Comparison of ENCODE assay signal across 14 cellular contexts in genomic region chr6:170124150-170124549, GRCh38.
DNase-seq lines count a peak whose midpoint lies in the region; ATAC-seq and TF ChIP-seq lines count a peak whose summit lies in the region.
"Had no signal": no experiment of that assay in that cellular context is flagged by ENCODE, and none has a peak within 500 bp of the region (broad histone marks: within the 10 kb centered on the region; RNA-seq: fewer than 3 reads in every experiment).

No MANE protein-coding gene starts in this region.

- H3K36me3 ChIP-seq in SK-N-SH (replicated peaks in 1 of 2; ENCODE audit: control insufficient read depth in 1 of 2, insufficient read depth in 2 of 2, low read length in 1 of 2): no peaks in the 10 kb centered on the region
- H3K36me3 ChIP-seq in tibial nerve: no peaks in the 10 kb centered on the region

- H3F3A ChIP-seq in SK-N-SH (replicated peaks; ENCODE audit: insufficient read depth): no peaks in the 10 kb centered on the region

- H3K4me1 ChIP-seq in SK-N-SH (ENCODE audit: control insufficient read depth in 1 of 2, insufficient read depth in 2 of 2, low read depth in 1 of 2, low read length in 1 of 2) (peaks cover 0 to 22% of the 10 kb centered on the region in 2 experiments; a peak in 2 of 4 replicates), tibial nerve (peaks cover 0 to 4% (median 0%) of the 10 kb centered on the region in 4 donors)

- peak in 1 of 2 experiments; percentile 66; a peak in 1 of 4 replicates for TF ChIP-seq EP300 in SK-N-SH (IDR thresholded peaks at IDR 0.05; ENCODE audit: borderline replicate concordance in 1 of 2, low read depth in 1 of 2, low read length in 1 of 2)
- TF ChIP-seq EP300 in tibial nerve (IDR thresholded peaks at IDR 0.05): no peak

- H4K20me1 ChIP-seq in SK-N-SH (ENCODE audit: insufficient read depth): no peaks in the 10 kb centered on the region

- DNase-seq in SK-N-SH (peak; percentile 79), left lobe of liver (ENCODE audit: low spot score) (peak; percentile 22), medulla oblongata (ENCODE audit: extremely low spot score) (no peak), tibial nerve (ENCODE audit: low spot score in 2 of 2) (no peak)
- DNase-seq in stimulated activated CD8-positive, alpha-beta memory T cell treated with anti-CD3 and anti-CD28 coated beads, Interleukin-4, amount 100 ng/mL, for 48 hours: peak; percentile 12
- DNase-seq: CD4-positive, alpha-beta T cell; KG1; NCI-H1048; NCI-H1436 treated with DMSO at 0.1 percent for 48 hours; NCI-H774; PC-9 had no signal

- H3K9ac ChIP-seq in SK-N-SH: no peak overlapping the region

- H3K27me3 ChIP-seq in SK-N-SH (ENCODE audit: insufficient read depth) (no peaks in the 10 kb centered on the region), tibial nerve (no peaks in the 10 kb centered on the region)

- H3K4me3 ChIP-seq in SK-N-SH (ENCODE audit: low read depth in 2 of 2, low read length in 1 of 2) (no peak overlapping the region), tibial nerve (no peak overlapping the region)
- H3K4me3 ChIP-seq: PC-9 had no signal

- no peak; the same call in 1 of the 2 replicates for TF ChIP-seq RAD21 in SK-N-SH (IDR thresholded peaks at IDR 0.05; ENCODE audit: low read length)

- no peak overlapping the region for H3K4me2 ChIP-seq in SK-N-SH
- H3K4me2 ChIP-seq: PC-9 had no signal

- peaks cover 6% of the 10 kb centered on the region; the same call in 1 of the 2 replicates for H3K9me3 ChIP-seq in SK-N-SH
- H3K9me3 ChIP-seq in tibial nerve: peaks cover 0 to 30% (median 15%) of the 10 kb centered on the region in 4 donors

- H2AFZ ChIP-seq in SK-N-SH (ENCODE audit: low read depth): no peak overlapping the region
- H2AFZ ChIP-seq: PC-9 had no signal

- TF ChIP-seq POLR2A in tibial nerve (IDR thresholded peaks at IDR 0.05): no peak

- no peak for TF ChIP-seq CTCF in C4-2B (conservative IDR thresholded peaks at IDR 0.05)
- no peak for TF ChIP-seq CTCF in SK-N-SH (IDR thresholded peaks at IDR 0.05)
- no peak for TF ChIP-seq CTCF in tibial nerve (IDR thresholded peaks at IDR 0.05)

- H3K9me2 ChIP-seq in SK-N-SH: no peaks in the 10 kb centered on the region

- no peaks in the 10 kb centered on the region for H3K79me2 ChIP-seq in SK-N-SH (ENCODE audit: insufficient read depth)

- WGBS in SK-N-SH (ENCODE audit: low lambda C conversion rate): 10% methylated on average over 2 of the region's 2 CpGs
- WGBS in tibial nerve, 2 donors: 82 to 97% methylated on average over 2 of the region's 2 CpGs

- POLR2A ChIA-PET in SK-N-SH (lab: Yijun Ruan, JAX): no interaction called here

- CTCF ChIA-PET in SK-N-SH (lab: Yijun Ruan, JAX): no interaction called here

- ATAC-seq in left lobe of liver (no peak), GM21381 (IDR thresholded peaks at IDR 0.05; ENCODE audit: unreplicated experiment) (no peak)
- ATAC-seq: HepG2 had no signal

- H3K27ac ChIP-seq in C4-2B (peak overlapping the region; percentile 61), SK-N-SH (ENCODE audit: low read depth in 2 of 2, low read length in 1 of 2) (peak overlapping the region in 1 of 2 experiments; percentile 60; a peak in 2 of 4 replicates), tibial nerve (no peak overlapping the region)
- H3K27ac ChIP-seq: PC-9 had no signal

TF ChIP-seq in SK-N-SH, 30 proteins besides CTCF, POLR2A, EP300 and RAD21:
- TF ChIP-seq JUND (IDR thresholded peaks at IDR 0.05) (no peak), SIN3A (IDR thresholded peaks at IDR 0.05; ENCODE audit: borderline replicate concordance, low read depth, low read length) (no peak), RFX5 (IDR thresholded peaks at IDR 0.05; ENCODE audit: low read length) (no peak), USF2 (IDR thresholded peaks at IDR 0.05; ENCODE audit: borderline replicate concordance, low read depth, low read length) (no peak), GATA2 (CRISPR knock-in tag; IDR thresholded peaks at IDR 0.05) (peak; percentile 42; the same call in 1 of the 2 replicates), FOXJ3 (CRISPR knock-in tag; IDR thresholded peaks at IDR 0.05) (peak; percentile 47; the same call in 1 of the 2 replicates), MEF2A (IDR thresholded peaks at IDR 0.05; ENCODE audit: borderline replicate concordance, low read depth) (no peak), MAX (IDR thresholded peaks at IDR 0.05; ENCODE audit: low read depth) (no peak), POLR2AphosphoS5 (IDR thresholded peaks at IDR 0.05; ENCODE audit: low read depth, low read length) (no peak), YY1 (IDR thresholded peaks at IDR 0.05; ENCODE audit: low read depth) (no peak), ELF1 (IDR thresholded peaks at IDR 0.05) (no peak), NRF1 (IDR thresholded peaks at IDR 0.05; ENCODE audit: low read depth, low read length) (no peak), REST (IDR thresholded peaks at IDR 0.05; ENCODE audit: low read depth, low read length) (no peak), TCF12 (IDR thresholded peaks at IDR 0.05) (no peak), RCOR1 (IDR thresholded peaks at IDR 0.05; ENCODE audit: low read length) (peak; percentile 48), TEAD4 (IDR thresholded peaks at IDR 0.05; ENCODE audit: borderline replicate concordance, insufficient read depth) (no peak), GABPA (IDR thresholded peaks at IDR 0.05; ENCODE audit: low read depth) (no peak), CHD2 (IDR thresholded peaks at IDR 0.05; ENCODE audit: low read length, partially characterized antibody) (peak; percentile 28)
- TF ChIP-seq, protein P1, sequence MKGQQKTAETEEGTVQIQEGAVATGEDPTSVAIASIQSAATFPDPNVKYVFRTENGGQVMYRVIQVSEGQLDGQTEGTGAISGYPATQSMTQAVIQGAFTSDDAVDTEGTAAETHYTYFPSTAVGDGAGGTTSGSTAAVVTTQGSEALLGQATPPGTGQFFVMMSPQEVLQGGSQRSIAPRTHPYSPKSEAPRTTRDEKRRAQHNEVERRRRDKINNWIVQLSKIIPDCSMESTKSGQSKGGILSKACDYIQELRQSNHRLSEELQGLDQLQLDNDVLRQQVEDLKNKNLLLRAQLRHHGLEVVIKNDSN (IDR thresholded peaks at IDR 0.05; ENCODE audit: borderline replicate concordance, low read depth): no peak

Comparison
In these comparisons a context has a peak if more than half of its experiments do, and no peak if none do; other contexts are left out.
1. DNase-seq: peak in SK-N-SH (single experiment), left lobe of liver (single experiment) and stimulated activated CD8-positive, alpha-beta memory T cell treated with anti-CD3 and anti-CD28 coated beads, Interleukin-4, amount 100 ng/mL, for 48 hours (single experiment); none in medulla oblongata (single experiment) and tibial nerve (0 of 2).